In the genomic region with DNA sequence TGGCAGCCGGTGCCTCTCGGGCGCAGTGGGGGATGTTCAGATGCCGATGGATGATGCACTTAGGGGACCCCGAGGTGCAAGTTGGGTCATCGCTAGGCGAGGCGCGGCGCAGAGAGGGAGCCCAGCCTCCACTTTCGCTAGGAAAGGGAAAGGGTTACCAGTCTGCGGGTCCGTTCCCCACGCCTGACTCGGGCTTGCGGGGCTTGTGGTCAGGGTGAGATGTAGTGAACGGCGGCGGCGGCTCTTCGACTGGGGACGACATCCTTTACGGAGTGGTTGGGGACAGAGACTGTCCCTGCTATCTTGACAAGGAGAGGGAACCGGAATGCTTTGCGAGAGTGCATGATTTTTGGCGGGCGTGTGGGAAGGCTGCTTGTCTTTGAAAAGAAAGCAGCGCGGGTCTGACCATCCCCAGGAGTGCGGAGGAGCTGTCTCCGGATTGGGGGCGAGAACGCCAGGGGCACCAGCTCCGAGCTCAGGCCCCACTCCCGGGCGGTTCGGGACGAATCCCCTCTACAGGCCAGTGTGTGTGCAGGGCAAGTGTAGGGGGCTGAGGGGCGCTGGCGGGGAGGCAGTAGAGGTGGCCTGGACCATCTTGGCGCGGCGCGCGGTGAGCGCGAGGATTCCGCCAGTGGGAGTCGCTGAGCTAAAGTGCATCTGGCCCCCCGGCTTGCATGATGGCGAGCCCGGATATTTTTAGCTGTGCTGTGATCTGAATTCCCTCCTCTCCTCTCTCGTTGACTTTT, we compare ENCODE assay signal across 9 cellular contexts. TPM values are rescaled to one million over a fixed set of nuclear protein-coding genes. Genes with fewer than 3 reads are reported as not detected.
DNase-seq lines count a peak whose midpoint lies in the region; FAIRE-seq and TF ChIP-seq lines count a peak whose summit lies in the region.
"Had no signal": no experiment of that assay in that cellular context is flagged by ENCODE, and none has a peak within 500 bp of the region (broad histone marks: within the 10 kb centered on the region; RNA-seq: fewer than 3 reads in every experiment).

No MANE protein-coding gene starts in this region.

- TF ChIP-seq CTCF in fibroblast of pulmonary artery (IDR thresholded peaks at IDR 0.05; ENCODE audit: low read length, missing control alignments) (no peak), osteoblast (IDR thresholded peaks at IDR 0.05; ENCODE audit: extremely low read depth, low read depth, low read length) (no peak)

- peaks cover 63% of the 10 kb centered on the region for H3K27me3 ChIP-seq in osteoblast (ENCODE audit: insufficient read depth, low read length)

- H3K4me3 ChIP-seq in fibroblast of pulmonary artery (replicated peaks; ENCODE audit: low read depth, low read length) (peak overlapping the region; percentile 34), osteoblast (ENCODE audit: insufficient read depth, low read length) (peak overlapping the region; percentile 62)

- peak; percentile 33 for DNase-seq in COR-L47 (lab: John Stamatoyannopoulos, UW)
- peak; percentile 29 for DNase-seq in NCI-H446 treated with DMSO at 0.1 percent for 48 hours (lab: John Stamatoyannopoulos, UW)
- DNase-seq in fibroblast of pulmonary artery (ENCODE audit: low read depth) = no peak
- peak; percentile 70 for DNase-seq in osteoblast (ENCODE audit: insufficient read length, low spot score, missing footprints)
- DNase-seq in HK-2 (ENCODE audit: unreplicated experiment) = no peak
- no peak for DNase-seq in RCC 7860 (ENCODE audit: low spot score)
- DNase-seq in germinal center (ENCODE audit: low spot score) = no peak
- DNase-seq in ACHN = no peak

- peaks cover 4% of the 10 kb centered on the region for H3K4me1 ChIP-seq in osteoblast (ENCODE audit: insufficient read depth, low read length)

- H3K79me2 ChIP-seq in osteoblast (ENCODE audit: insufficient read depth, low read length) = no peaks in the 10 kb centered on the region

- no peaks in the 10 kb centered on the region for H3K9me3 ChIP-seq in osteoblast (ENCODE audit: low read depth, low read length)
- H3K9me3 ChIP-seq: SJSA1 had no signal

- in situ Hi-C loops in ACHN (cut with HindIII; ENCODE audit: low pct_ligation_motif_present, low pct_unique_long_range_greater_than_20kb, low sequenced_read_pairs) = no loop called here

- no peak for FAIRE-seq in RCC 7860 (lab: Jason Lieb, UNC)

- H3K36me3 ChIP-seq in osteoblast (ENCODE audit: insufficient read depth, low read length) = no peaks in the 10 kb centered on the region
- H3K36me3 ChIP-seq: SJSA1 had no signal

- peak overlapping the region; percentile 80 for H3K4me2 ChIP-seq in osteoblast (ENCODE audit: insufficient read depth, low read length)

- H2AFZ ChIP-seq in osteoblast (ENCODE audit: low read length) = no peak overlapping the region

- H4K20me1 ChIP-seq in osteoblast (ENCODE audit: insufficient read depth, low read length) = no peaks in the 10 kb centered on the region

- no peak overlapping the region for H3K27ac ChIP-seq in osteoblast (ENCODE audit: low read depth, low read length)
- H3K27ac ChIP-seq: SJSA1 had no signal

RNA-seq across cellular contexts. Expression of a gene that starts 1.1 kb away (rescaled TPM):
- total RNA-seq in osteoblast = 2.2 and 3.5 TPM in 2 replicates

Comparison
In these comparisons a context has a peak if more than half of its experiments do, and no peak if none do; other contexts are left out.
1. DNase-seq: peak in COR-L47 (single experiment), NCI-H446 treated with DMSO at 0.1 percent for 48 hours (single experiment) and osteoblast (single experiment); none in fibroblast of pulmonary artery (single experiment), HK-2 (single experiment), RCC 7860 (single experiment), germinal center (single experiment) and ACHN (single experiment).